ENCODE assay signal across 25 cellular contexts in the genomic region with DNA sequence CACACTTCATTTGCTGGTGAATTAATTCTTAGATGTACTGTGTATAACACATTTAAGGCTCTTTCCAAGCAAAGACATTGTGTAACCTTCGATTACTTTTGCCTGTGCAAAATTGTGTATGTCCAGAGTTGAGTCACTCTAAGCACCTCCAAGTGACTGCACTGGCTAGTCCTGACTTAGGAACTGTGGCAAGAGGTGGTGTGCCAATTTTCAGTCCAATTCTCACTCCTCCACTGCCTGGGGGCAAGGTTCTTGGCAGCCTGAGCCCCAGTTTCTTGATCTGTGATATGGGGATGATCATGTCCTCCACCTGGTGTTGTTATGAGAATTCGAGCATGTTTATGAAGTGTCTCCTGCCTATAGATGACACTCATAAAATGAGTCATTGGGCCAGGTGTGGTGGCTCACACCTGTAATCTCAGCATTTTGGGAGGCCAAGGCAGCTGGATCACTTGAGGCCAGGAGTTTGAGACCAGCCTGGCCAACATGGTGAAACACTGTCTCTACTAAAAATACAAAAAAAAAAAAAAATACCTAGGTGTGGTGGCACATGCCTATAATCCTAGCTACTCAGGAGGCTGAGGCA.
"Had no signal": no experiment of that assay in that cellular context is flagged by ENCODE, and none has a peak within 500 bp of the region (broad histone marks: within the 10 kb centered on the region; RNA-seq: fewer than 3 reads in every experiment).

No MANE protein-coding gene starts in this region.

- H3K4me1 ChIP-seq: adrenal gland had no signal

- H3K4me1 Mint-ChIP-seq: activated naive CD8-positive, alpha-beta T cell treated with anti-CD3 and anti-CD28 coated beads, Interleukin-2, amount 10 ng/mL, durations not matched to agents 7 days and 5 days; central memory CD8-positive, alpha-beta T cell had no signal

- H3K27ac ChIP-seq: adrenal gland had no signal

- H3K36me3 ChIP-seq: adrenal gland had no signal

- H3K9me3 Mint-ChIP-seq: activated naive CD8-positive, alpha-beta T cell treated with anti-CD3 and anti-CD28 coated beads, Interleukin-2, amount 10 ng/mL, durations not matched to agents 7 days and 5 days; central memory CD8-positive, alpha-beta T cell; WTC11 had no signal

- H3K27ac Mint-ChIP-seq: activated CD8-positive, alpha-beta T cell treated with anti-CD3 and anti-CD28 coated beads, Interleukin-2, amount 10 ng/mL, durations not matched to agents 7 days and 5 days; activated naive CD8-positive, alpha-beta T cell treated with anti-CD3 and anti-CD28 coated beads, Interleukin-2, amount 10 ng/mL, durations not matched to agents 7 days and 5 days; T-helper 17 cell; WTC11 had no signal

- H3K4me3 ChIP-seq: adrenal gland had no signal

- H3K36me3 Mint-ChIP-seq: activated naive CD8-positive, alpha-beta T cell treated with anti-CD3 and anti-CD28 coated beads, Interleukin-2, amount 10 ng/mL, durations not matched to agents 7 days and 5 days; WTC11 had no signal

- DNase-seq: activated CD4-positive, alpha-beta T cell treated with anti-CD3 and anti-CD28 coated beads for 48 hours; activated CD4-positive, alpha-beta T cell treated with anti-CD3 and anti-CD28 coated beads, Interleukin-2, amount 50 U/mL, for 4 hours; activated CD4-positive, CD25-positive, alpha-beta regulatory T cell treated with anti-CD3 and anti-CD28 coated beads, Interleukin-2, amount 50 U/mL, for 72 hours; activated CD8-positive, alpha-beta memory T cell treated with anti-CD3 and anti-CD28 coated beads, Interleukin-2, amount 50 U/mL, for 48 hours; activated CD8-positive, alpha-beta T cell treated with anti-CD3 and anti-CD28 coated beads, Interleukin-2, amount 10 ng/mL, durations not matched to agents 7 days and 5 days; activated naive CD4-positive, alpha-beta T cell treated with anti-CD3 and anti-CD28 coated beads, Interleukin-2, amount 50 U/mL, for 16 hours; activated naive CD8-positive, alpha-beta T cell treated with anti-CD3 and anti-CD28 coated beads, Interleukin-2, amount 10 ng/mL, durations not matched to agents 7 days and 5 days; activated T-cell treated with anti-CD3 and anti-CD28 coated beads, Interleukin-2, amount 50 U/mL, for 1 hour; adrenal gland; Kasumi-1; KBM-7; NCI-H1092; NCI-H1417 treated with DMSO at 0.1 percent for 48 hours; NCI-H1694 treated with DMSO at 0.1 percent for 48 hours; NCI-H2029 treated with DMSO at 0.1 percent for 48 hours; NCI-H345; NCI-H510A; NCI-H526 treated with DMSO at 0.1 percent for 48 hours; NCI-H82; NK-92 treated with Interleukin-12 subunit alpha and Interleukin-12 subunit beta, amount 100 ng/mL, for 24 hours; SHP77 treated with DMSO at 0.1 percent for 48 hours; T-helper 17 cell; T-helper 9 cell had no signal

- H3K27me3 ChIP-seq: adrenal gland had no signal

- H3K9me3 ChIP-seq: adrenal gland had no signal

- H3K4me3 Mint-ChIP-seq: activated CD8-positive, alpha-beta T cell treated with anti-CD3 and anti-CD28 coated beads, Interleukin-2, amount 10 ng/mL, durations not matched to agents 7 days and 5 days; activated naive CD8-positive, alpha-beta T cell treated with anti-CD3 and anti-CD28 coated beads, Interleukin-2, amount 10 ng/mL, durations not matched to agents 7 days and 5 days; central memory CD8-positive, alpha-beta T cell; T-helper 17 cell; WTC11 had no signal

- H3K27me3 Mint-ChIP-seq: activated naive CD8-positive, alpha-beta T cell treated with anti-CD3 and anti-CD28 coated beads, Interleukin-2, amount 10 ng/mL, durations not matched to agents 7 days and 5 days had no signal
